In genomic region chr12:2387051-2387834, GRCh38 we compare ENCODE assay signal across 11 cellular contexts.
DNase-seq lines count a peak whose midpoint lies in the region; ATAC-seq, FAIRE-seq and TF ChIP-seq lines count a peak whose summit lies in the region.
"Had no signal": no experiment of that assay in that cellular context is flagged by ENCODE, and none has a peak within 500 bp of the region (broad histone marks: within the 10 kb centered on the region; RNA-seq: fewer than 3 reads in every experiment).

No MANE protein-coding gene starts in this region.

- peak; percentile 23 for FAIRE-seq in GM19239 (lab: Jason Lieb, UNC)
- FAIRE-seq: colon, D721Med, H54 had no signal

- no peak overlapping the region for H3K4me3 ChIP-seq in GM12865 (ENCODE audit: low read depth, low read length)
- H3K4me3 ChIP-seq in fibroblast of mammary gland (ENCODE audit: control insufficient read depth, low read depth, low read length) = no peak overlapping the region

- ATAC-seq in HG03108 (IDR thresholded peaks at IDR 0.05; ENCODE audit: unreplicated experiment) (peak; percentile 52), HG03457 (IDR thresholded peaks at IDR 0.05; ENCODE audit: unreplicated experiment) (no peak), left ventricle myocardium superior (no peak), HG02623 (IDR thresholded peaks at IDR 0.05; ENCODE audit: unreplicated experiment) (no peak)

- TF ChIP-seq CTCF in GM12865 (IDR thresholded peaks at IDR 0.05; ENCODE audit: insufficient read depth, low read depth, low read length, missing control alignments) (no peak), fibroblast of mammary gland (conservative IDR thresholded peaks at IDR 0.05; ENCODE audit: control insufficient read depth, insufficient read depth, low read depth, low read length) (no peak)

- peak; percentile 74 for DNase-seq in GM12865 (ENCODE audit: low read depth)
- no peak for DNase-seq in GM19239 (ENCODE audit: insufficient read length, low spot score)
- peak; percentile 55 for DNase-seq in fibroblast of mammary gland (ENCODE audit: low read depth)
- no peak for DNase-seq in left ventricle myocardium superior
- DNase-seq in mucosa of gallbladder (ENCODE audit: low spot score) = no peak

- intact Hi-C loops in left ventricle myocardium superior (cut with micrococcal nuclease) = no loop called here

Comparison
In these comparisons a context has a peak if more than half of its experiments do, and no peak if none do; other contexts are left out.
1. DNase-seq: peak in GM12865 (single experiment) and fibroblast of mammary gland (single experiment); none in GM19239 (single experiment), left ventricle myocardium superior (single experiment) and mucosa of gallbladder (single experiment).